8 cellular contexts compared by ENCODE assay signal in genomic region chr5:178940569-178941360, GRCh38. TPM values are rescaled to one million over a fixed set of nuclear protein-coding genes. Genes with fewer than 3 reads are reported as not detected.
DNase-seq lines count a peak whose midpoint lies in the region; ATAC-seq and TF ChIP-seq lines count a peak whose summit lies in the region.

ZNF454 (plus strand) TSS chr5:178941198; CDS start chr5:178942792, 1,594 bp downstream.

- DNase-seq in ELR (ENCODE audit: low read depth), result peak; percentile 36
- DNase-seq in body of pancreas, result peak; percentile 96 to 97 (median 96)
- peak; percentile 92 to 96 for DNase-seq in hippocampal formation (lab: John Stamatoyannopoulos, UW)
- DNase-seq in renal cortical epithelial cell (ENCODE audit: low read depth), result peak; percentile 86
- DNase-seq in T-helper 1 cell, result no peak
- no peak for DNase-seq in NAMALWA (ENCODE audit: low spot score)

- peak in 2 of 7 experiments; percentile 6 to 7 for TF ChIP-seq CTCF in body of pancreas (IDR thresholded peaks at IDR 0.05)

- peak; percentile 14 to 78 (median 68) for TF ChIP-seq POLR2A in body of pancreas (IDR thresholded peaks at IDR 0.05)

- H3K9me3 ChIP-seq in body of pancreas, result peaks cover 0 to 43% (median 2%) of the 10 kb centered on the region in 3 donors

- ATAC-seq in body of pancreas, result peak; percentile 99
- ATAC-seq in GM18868 (IDR thresholded peaks at IDR 0.05; ENCODE audit: unreplicated experiment), result no peak
- ATAC-seq in GM21423 (IDR thresholded peaks at IDR 0.05; ENCODE audit: unreplicated experiment), result no peak

- no peaks in the 10 kb centered on the region for H3K36me3 ChIP-seq in body of pancreas (replicated peaks in 1 of 2; ENCODE audit: insufficient read depth in 1 of 2, low read depth in 2 of 2)

- intact Hi-C loops in body of pancreas (cut with DNase I), result no loop called here

- H3K4me3 ChIP-seq in body of pancreas, result peak within 1 kb of the TSS; percentile 52 to 73

- peak within 1 kb of the TSS; percentile 17 to 79 (median 66) for H3K27ac ChIP-seq in body of pancreas

- H3K27me3 ChIP-seq in body of pancreas, result no peaks in the 10 kb centered on the region

- WGBS in body of pancreas, 2 donors, result 0 to 2% methylated on average over 9 to 69 of the region's 69 CpGs

- peaks cover 22% of the 10 kb centered on the region for H3K4me1 ChIP-seq in body of pancreas

RNA-seq across cellular contexts. Expression of gene ZNF454, which starts in this region (rescaled TPM):
- total RNA-seq in body of pancreas (1 to 10 TPM; 4.2 to 8.2 TPM), renal cortical epithelial cell (0.69 and 4.4 TPM in 2 replicates)

Comparison
In these comparisons a context has a peak if more than half of its experiments do, and no peak if none do; other contexts are left out.
1. DNase-seq: peak in ELR (single experiment), body of pancreas (4 of 4), hippocampal formation (2 of 2) and renal cortical epithelial cell (single experiment); none in T-helper 1 cell (0 of 5) and NAMALWA (single experiment).